18 cellular contexts compared by ENCODE assay signal in genomic region chr9:9753266-9753665, GRCh38.
"Had no signal": no experiment of that assay in that cellular context is flagged by ENCODE, and none has a peak within 500 bp of the region (broad histone marks: within the 10 kb centered on the region; RNA-seq: fewer than 3 reads in every experiment).

No MANE protein-coding gene starts in this region.

- H2AFZ ChIP-seq: neural progenitor cell had no signal

- H3K4me1 ChIP-seq: gastrocnemius medialis, neural progenitor cell, pancreas, uterus had no signal

- ATAC-seq: gastrocnemius medialis; stimulated activated naive CD8-positive, alpha-beta T cell treated with anti-CD3 and anti-CD28 coated beads, Interleukin-15, amount 100 ng/mL, for 72 hours had no signal

- H3K36me3 ChIP-seq: gastrocnemius medialis, neural progenitor cell, pancreas, uterus had no signal

- H3K9me3 ChIP-seq: body of pancreas, gastrocnemius medialis, pancreas, uterus had no signal

- H3K9ac ChIP-seq: neural progenitor cell had no signal

- H3K4me3 Mint-ChIP-seq: activated naive CD4-positive, alpha-beta T cell treated with anti-CD3 and anti-CD28 coated beads, Interleukin-2, amount 50 U/mL, for 24 hours; central memory CD8-positive, alpha-beta T cell; neural progenitor cell; stimulated activated naive CD8-positive, alpha-beta T cell treated with anti-CD3 and anti-CD28 coated beads, Interleukin-15, amount 100 ng/mL, for 72 hours had no signal

- H3K4me3 ChIP-seq: body of pancreas, gastrocnemius medialis, neural progenitor cell, pancreas, uterus had no signal

- H3K4me1 Mint-ChIP-seq: activated naive CD4-positive, alpha-beta T cell treated with anti-CD3 and anti-CD28 coated beads, Interleukin-2, amount 50 U/mL, for 24 hours; central memory CD8-positive, alpha-beta T cell; neural progenitor cell; stimulated activated naive CD8-positive, alpha-beta T cell treated with anti-CD3 and anti-CD28 coated beads, Interleukin-15, amount 100 ng/mL, for 72 hours had no signal

- H3K4me2 ChIP-seq: neural progenitor cell had no signal

- H3K9me3 Mint-ChIP-seq: neural progenitor cell had no signal

- H3K27ac ChIP-seq: body of pancreas, gastrocnemius medialis, neural progenitor cell, pancreas, uterus had no signal

- H3K27me3 ChIP-seq: body of pancreas, gastrocnemius medialis, neural progenitor cell, pancreas had no signal

- H3K27me3 Mint-ChIP-seq: activated naive CD4-positive, alpha-beta T cell treated with anti-CD3 and anti-CD28 coated beads, Interleukin-2, amount 50 U/mL, for 24 hours; central memory CD8-positive, alpha-beta T cell; stimulated activated naive CD8-positive, alpha-beta T cell treated with anti-CD3 and anti-CD28 coated beads, Interleukin-15, amount 100 ng/mL, for 72 hours had no signal

- H3K27ac Mint-ChIP-seq: activated naive CD4-positive, alpha-beta T cell treated with anti-CD3 and anti-CD28 coated beads, Interleukin-2, amount 50 U/mL, for 24 hours; neural progenitor cell; stimulated activated naive CD8-positive, alpha-beta T cell treated with anti-CD3 and anti-CD28 coated beads, Interleukin-15, amount 100 ng/mL, for 72 hours had no signal

- H3K36me3 Mint-ChIP-seq: activated naive CD4-positive, alpha-beta T cell treated with anti-CD3 and anti-CD28 coated beads, Interleukin-2, amount 50 U/mL, for 24 hours; neural progenitor cell had no signal

- DNase-seq: activated CD4-positive, alpha-beta T cell treated with anti-CD3 and anti-CD28 coated beads, Interleukin-2, amount 50 U/mL, for 1 hour; activated CD4-positive, CD25-positive, alpha-beta regulatory T cell; activated effector memory CD4-positive, alpha-beta T cell treated with Interleukin-2 at 50 U/mL for 16 hours; activated T-cell treated with anti-CD3 and anti-CD28 coated beads, Interleukin-2, amount 50 U/mL, for 1 hour; amniotic stem cell; cortex of kidney; effector CD8-positive, alpha-beta T cell; gastrocnemius medialis; kidney glomerular epithelial cell; retina; stimulated activated CD4-positive, alpha-beta T cell treated with anti-CD3 and anti-CD28 coated beads, Interleukin-4, amount 100 ng/mL, for 4 hours; stimulated activated naive CD8-positive, alpha-beta T cell treated with anti-CD3 and anti-CD28 coated beads, Interleukin-15, amount 100 ng/mL, for 72 hours; uterus had no signal
